ENCODE assay signal across 1 cellular context in the genomic region with DNA sequence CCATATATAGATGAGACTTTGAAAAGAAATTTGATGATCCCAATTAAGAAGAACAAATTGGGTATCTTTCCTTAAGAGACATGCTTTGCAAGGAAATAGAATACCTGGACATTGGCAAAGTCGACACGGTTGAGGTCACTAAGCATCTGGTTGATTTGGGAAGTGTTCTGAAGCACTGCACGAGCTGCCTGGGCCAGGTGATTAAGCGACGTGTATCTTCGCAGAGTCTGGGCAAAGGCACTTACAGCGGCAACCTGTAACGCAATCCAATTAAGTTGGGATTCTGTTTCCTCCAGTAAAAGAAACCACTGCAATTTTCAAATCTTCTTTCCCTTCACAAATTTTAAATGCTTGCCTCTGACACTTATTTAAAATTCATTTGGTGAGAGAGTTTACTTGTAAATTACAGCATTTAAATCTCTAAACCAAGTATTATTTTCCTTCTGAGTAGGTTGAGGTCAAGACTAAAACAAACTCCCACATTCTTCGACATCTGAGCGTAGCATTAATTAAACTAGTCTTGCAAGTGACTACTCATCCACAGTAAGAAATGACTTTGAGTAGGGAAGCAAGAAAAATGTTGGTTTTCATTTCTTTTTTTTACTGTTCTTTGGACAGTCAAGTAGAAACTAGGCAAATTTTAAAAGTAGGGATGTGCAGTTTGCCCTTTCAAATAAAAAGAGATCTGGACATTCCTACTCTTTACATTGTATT.
TF ChIP-seq lines count a peak whose summit lies in the region.

No MANE protein-coding gene starts in this region.

TF ChIP-seq in GM23338, 12 proteins besides CTCF, POLR2A, EP300 and RAD21 (continued from another document):
- no peak for TF ChIP-seq ZNF462 (CRISPR knock-in tag; IDR thresholded peaks at IDR 0.05)
- TF ChIP-seq ZNF331 (CRISPR knock-in tag; IDR thresholded peaks at IDR 0.05; ENCODE audit: low read depth): no peak
- no peak for TF ChIP-seq JUNB (IDR thresholded peaks at IDR 0.05; ENCODE audit: unreplicated experiment)
- no peak for TF ChIP-seq POLR2AphosphoS5 (IDR thresholded peaks at IDR 0.05; ENCODE audit: low read depth)
TF ChIP-seq in GM23338: peak in this region for 0.
